In genomic region chr13:91079190-91079589, GRCh38 we compare ENCODE assay signal across 36 cellular contexts.
"Had no signal": no experiment of that assay in that cellular context is flagged by ENCODE, and none has a peak within 500 bp of the region (broad histone marks: within the 10 kb centered on the region; RNA-seq: fewer than 3 reads in every experiment).

No MANE protein-coding gene starts in this region.

- H3K27me3 Mint-ChIP-seq: activated CD4-positive, alpha-beta T cell treated with anti-CD3 and anti-CD28 coated beads, Interleukin-2, amount 10 ng/mL, durations not matched to agents 24 days and 14 days; activated CD8-positive, alpha-beta memory T cell treated with anti-CD3 and anti-CD28 coated beads, Interleukin-2, amount 10 ng/mL, durations not matched to agents 7 days and 5 days; activated naive CD4-positive, alpha-beta T cell treated with anti-CD3 and anti-CD28 coated beads, Interleukin-2, amount 10 ng/mL, durations not matched to agents 7 days and 5 days; activated naive CD8-positive, alpha-beta T cell treated with anti-CD3 and anti-CD28 coated beads, Interleukin-2, amount 10 ng/mL, durations not matched to agents 7 days and 5 days; activated T-cell treated with anti-CD3 and anti-CD28 coated beads, Interleukin-2, amount 50 U/mL, for 24 hours; dendritic cell treated with granulocyte-macrophage colony-stimulating factor and Interleukin-4, amounts not matched to agents 40 ng/mL and 50 ng/mL, for 4 days; T-helper 17 cell had no signal

- H3K36me3 ChIP-seq: ascending aorta, breast epithelium, cardiac muscle cell, gastrocnemius medialis, heart left ventricle, WERI-Rb-1 had no signal

- DNase-seq: activated CD4-positive, alpha-beta memory T cell treated with anti-CD3 and anti-CD28 coated beads for 36 hours; activated CD4-positive, alpha-beta T cell treated with anti-CD3 and anti-CD28 coated beads for 36 hours; activated CD4-positive, alpha-beta T cell treated with anti-CD3 and anti-CD28 coated beads, Interleukin-2, amount 10 ng/mL, durations not matched to agents 24 days and 14 days; activated CD4-positive, CD25-positive, alpha-beta regulatory T cell; activated CD4-positive, CD25-positive, alpha-beta regulatory T cell treated with anti-CD3 and anti-CD28 coated beads, Interleukin-2, amount 50 U/mL, for 72 hours; activated CD8-positive, alpha-beta memory T cell treated with anti-CD3 and anti-CD28 coated beads, Interleukin-2, amount 10 ng/mL, durations not matched to agents 7 days and 5 days; activated CD8-positive, alpha-beta memory T cell treated with anti-CD3 and anti-CD28 coated beads, Interleukin-2, amount 50 U/mL, for 48 hours; activated CD8-positive, alpha-beta T cell treated with anti-CD3 and anti-CD28 coated beads, Interleukin-2, amount 10 ng/mL, durations not matched to agents 7 days and 5 days; activated gamma-delta T cell; activated naive CD4-positive, alpha-beta T cell; activated naive CD4-positive, alpha-beta T cell treated with anti-CD3 and anti-CD28 coated beads, Interleukin-2, amount 10 ng/mL, durations not matched to agents 7 days and 5 days; activated naive CD8-positive, alpha-beta T cell treated with anti-CD3 and anti-CD28 coated beads, Interleukin-2, amount 10 ng/mL, durations not matched to agents 7 days and 5 days; activated T-cell treated with anti-CD3 and anti-CD28 coated beads for 4 hours; activated T-cell treated with anti-CD3 and anti-CD28 coated beads, Interleukin-2, amount 50 U/mL, for 24 hours; activated T-cell treated with anti-CD3 and anti-CD28 coated beads, Interleukin-2, amount 50 U/mL, for 72 hours; central memory CD4-positive, alpha-beta T cell; cerebellar nuclear complex; dorsolateral prefrontal cortex; effector memory CD4-positive, alpha-beta T cell; endodermal cell; foreskin fibroblast; gastrocnemius medialis; glutamatergic neuron; heart left ventricle; T-helper 17 cell; T1000; WERI-Rb-1 had no signal

- H3K4me1 Mint-ChIP-seq: activated CD4-positive, alpha-beta T cell treated with anti-CD3 and anti-CD28 coated beads for 36 hours; activated CD4-positive, alpha-beta T cell treated with anti-CD3 and anti-CD28 coated beads, Interleukin-2, amount 10 ng/mL, durations not matched to agents 24 days and 14 days; activated CD8-positive, alpha-beta memory T cell treated with anti-CD3 and anti-CD28 coated beads, Interleukin-2, amount 10 ng/mL, durations not matched to agents 7 days and 5 days; activated naive CD4-positive, alpha-beta T cell treated with anti-CD3 and anti-CD28 coated beads, Interleukin-2, amount 10 ng/mL, durations not matched to agents 7 days and 5 days; activated naive CD8-positive, alpha-beta T cell treated with anti-CD3 and anti-CD28 coated beads, Interleukin-2, amount 10 ng/mL, durations not matched to agents 7 days and 5 days; brain; T-helper 17 cell had no signal

- H3K27ac Mint-ChIP-seq: activated CD4-positive, alpha-beta memory T cell treated with anti-CD3 and anti-CD28 coated beads for 36 hours; activated CD4-positive, alpha-beta T cell treated with anti-CD3 and anti-CD28 coated beads for 36 hours; activated CD4-positive, alpha-beta T cell treated with anti-CD3 and anti-CD28 coated beads, Interleukin-2, amount 10 ng/mL, durations not matched to agents 24 days and 14 days; activated CD8-positive, alpha-beta memory T cell treated with anti-CD3 and anti-CD28 coated beads, Interleukin-2, amount 10 ng/mL, durations not matched to agents 7 days and 5 days; activated CD8-positive, alpha-beta T cell treated with anti-CD3 and anti-CD28 coated beads, Interleukin-2, amount 10 ng/mL, durations not matched to agents 7 days and 5 days; activated naive CD4-positive, alpha-beta T cell treated with anti-CD3 and anti-CD28 coated beads, Interleukin-2, amount 10 ng/mL, durations not matched to agents 7 days and 5 days; activated naive CD4-positive, alpha-beta T cell treated with anti-CD3 and anti-CD28 coated beads, Interleukin-2, amount 50 U/mL, for 72 hours; activated naive CD8-positive, alpha-beta T cell treated with anti-CD3 and anti-CD28 coated beads, Interleukin-2, amount 10 ng/mL, durations not matched to agents 7 days and 5 days; activated T-cell treated with anti-CD3 and anti-CD28 coated beads, Interleukin-2, amount 50 U/mL, for 24 hours; activated T-cell treated with anti-CD3 and anti-CD28 coated beads, Interleukin-2, amount 50 U/mL, for 72 hours; brain; dendritic cell treated with granulocyte-macrophage colony-stimulating factor and Interleukin-4, amounts not matched to agents 40 ng/mL and 50 ng/mL, for 4 days; endodermal cell; T-helper 17 cell; T-helper 2 cell treated with Interferon-gamma antibody and Interleukin-4, amounts not matched to agents 5 μg/mL and 100 μg/mL, for 36 hours had no signal

- H3K27ac ChIP-seq: ascending aorta, breast epithelium, cardiac muscle cell, coronary artery, dorsolateral prefrontal cortex, gastrocnemius medialis, heart left ventricle, WERI-Rb-1 had no signal

- H3K4me1 ChIP-seq: ascending aorta, breast epithelium, gastrocnemius medialis, heart left ventricle had no signal

- H3K4me3 Mint-ChIP-seq: activated CD4-positive, alpha-beta memory T cell treated with anti-CD3 and anti-CD28 coated beads for 36 hours; activated CD4-positive, alpha-beta T cell treated with anti-CD3 and anti-CD28 coated beads for 36 hours; activated CD4-positive, alpha-beta T cell treated with anti-CD3 and anti-CD28 coated beads, Interleukin-2, amount 10 ng/mL, durations not matched to agents 24 days and 14 days; activated CD8-positive, alpha-beta memory T cell treated with anti-CD3 and anti-CD28 coated beads, Interleukin-2, amount 10 ng/mL, durations not matched to agents 7 days and 5 days; activated CD8-positive, alpha-beta T cell treated with anti-CD3 and anti-CD28 coated beads, Interleukin-2, amount 10 ng/mL, durations not matched to agents 7 days and 5 days; activated naive CD4-positive, alpha-beta T cell treated with anti-CD3 and anti-CD28 coated beads, Interleukin-2, amount 10 ng/mL, durations not matched to agents 7 days and 5 days; activated naive CD8-positive, alpha-beta T cell treated with anti-CD3 and anti-CD28 coated beads, Interleukin-2, amount 10 ng/mL, durations not matched to agents 7 days and 5 days; activated T-cell treated with anti-CD3 and anti-CD28 coated beads, Interleukin-2, amount 50 U/mL, for 24 hours; activated T-cell treated with anti-CD3 and anti-CD28 coated beads, Interleukin-2, amount 50 U/mL, for 72 hours; brain; dendritic cell treated with granulocyte-macrophage colony-stimulating factor and Interleukin-4, amounts not matched to agents 40 ng/mL and 50 ng/mL, for 4 days; endodermal cell; T-helper 17 cell; T-helper 2 cell treated with Interferon-gamma antibody and Interleukin-4, amounts not matched to agents 5 μg/mL and 100 μg/mL, for 36 hours had no signal

- H3K36me3 Mint-ChIP-seq: activated CD4-positive, alpha-beta memory T cell treated with anti-CD3 and anti-CD28 coated beads for 36 hours; activated CD8-positive, alpha-beta memory T cell treated with anti-CD3 and anti-CD28 coated beads, Interleukin-2, amount 10 ng/mL, durations not matched to agents 7 days and 5 days; activated naive CD4-positive, alpha-beta T cell treated with anti-CD3 and anti-CD28 coated beads, Interleukin-2, amount 10 ng/mL, durations not matched to agents 7 days and 5 days; activated naive CD4-positive, alpha-beta T cell treated with anti-CD3 and anti-CD28 coated beads, Interleukin-2, amount 50 U/mL, for 72 hours; activated naive CD8-positive, alpha-beta T cell treated with anti-CD3 and anti-CD28 coated beads, Interleukin-2, amount 10 ng/mL, durations not matched to agents 7 days and 5 days; brain had no signal

- H3K9me3 ChIP-seq: ascending aorta, breast epithelium, gastrocnemius medialis, heart left ventricle had no signal

- H3K4me3 ChIP-seq: ascending aorta, breast epithelium, cardiac muscle cell, coronary artery, dorsolateral prefrontal cortex, gastrocnemius medialis, heart left ventricle had no signal

- H3K9me3 Mint-ChIP-seq: activated CD4-positive, alpha-beta memory T cell treated with anti-CD3 and anti-CD28 coated beads for 36 hours; activated CD4-positive, alpha-beta T cell treated with anti-CD3 and anti-CD28 coated beads, Interleukin-2, amount 10 ng/mL, durations not matched to agents 24 days and 14 days; activated naive CD4-positive, alpha-beta T cell treated with anti-CD3 and anti-CD28 coated beads, Interleukin-2, amount 10 ng/mL, durations not matched to agents 7 days and 5 days; activated naive CD8-positive, alpha-beta T cell treated with anti-CD3 and anti-CD28 coated beads, Interleukin-2, amount 10 ng/mL, durations not matched to agents 7 days and 5 days; activated T-cell treated with anti-CD3 and anti-CD28 coated beads, Interleukin-2, amount 50 U/mL, for 24 hours; brain; dendritic cell treated with granulocyte-macrophage colony-stimulating factor and Interleukin-4, amounts not matched to agents 40 ng/mL and 50 ng/mL, for 4 days; endodermal cell; T-helper 2 cell treated with Interferon-gamma antibody and Interleukin-4, amounts not matched to agents 5 μg/mL and 100 μg/mL, for 36 hours had no signal

- ATAC-seq: activated CD4-positive, alpha-beta T cell treated with anti-CD3 and anti-CD28 coated beads for 36 hours; activated CD8-positive, alpha-beta memory T cell treated with anti-CD3 and anti-CD28 coated beads, Interleukin-2, amount 10 ng/mL, durations not matched to agents 7 days and 5 days; activated CD8-positive, alpha-beta T cell treated with anti-CD3 and anti-CD28 coated beads, Interleukin-2, amount 10 ng/mL, durations not matched to agents 7 days and 5 days; activated naive CD4-positive, alpha-beta T cell treated with anti-CD3 and anti-CD28 coated beads, Interleukin-2, amount 50 U/mL, for 72 hours; activated T-cell treated with anti-CD3 and anti-CD28 coated beads, Interleukin-2, amount 50 U/mL, for 72 hours; esophagus mucosa; gastrocnemius medialis; heart left ventricle; T-helper 17 cell had no signal

- H3K27me3 ChIP-seq: ascending aorta, breast epithelium, cardiac muscle cell, gastrocnemius medialis, heart left ventricle had no signal
